ENCODE assay signal across 1 cellular context in genomic region chr11:74984070-74984469, GRCh38.
TF ChIP-seq lines count a peak whose summit lies in the region.

No MANE protein-coding gene starts in this region.

TF ChIP-seq in HepG2, 621 proteins besides CTCF, POLR2A, EP300 and RAD21 (continues in another document):
- no peak for TF ChIP-seq MED13 (CRISPR knock-in tag; IDR thresholded peaks at IDR 0.05)
- TF ChIP-seq GATAD2A (CRISPR knock-in tag; IDR thresholded peaks at IDR 0.05): 0 out of 2 replicates have a peak, but pooled peaks have one; percentile 37
- TF ChIP-seq KMT2A (CRISPR knock-in tag; IDR thresholded peaks at IDR 0.05): no peak
- TF ChIP-seq TIGD3 (CRISPR knock-in tag; IDR thresholded peaks at IDR 0.05; ENCODE audit: borderline replicate concordance): no peak
- TF ChIP-seq FOXP4 (CRISPR knock-in tag; IDR thresholded peaks at IDR 0.05): 0 out of 2 replicates have a peak, but pooled peaks have one; percentile 18
- no peak for TF ChIP-seq SOX6 (IDR thresholded peaks at IDR 0.05)
- peak; percentile 31; the same call in 1 of the 2 replicates for TF ChIP-seq SOX6 (CRISPR knock-in tag; IDR thresholded peaks at IDR 0.05)
- no peak for TF ChIP-seq HNRNPH1 (optimal IDR thresholded peaks at IDR 0.05; ENCODE audit: low read depth, low read length)
- no peak for TF ChIP-seq SOX13 (IDR thresholded peaks at IDR 0.05)
- TF ChIP-seq SOX13 (CRISPR knock-in tag; conservative IDR thresholded peaks at IDR 0.05 in 1 of 2, IDR thresholded peaks at IDR 0.05 in 1 of 2): peak in 1 of 2 experiments; percentile 38; a peak in 1 of 4 replicates
- TF ChIP-seq KIAA2018 (CRISPR knock-in tag; IDR thresholded peaks at IDR 0.05; ENCODE audit: borderline replicate concordance): no peak
- TF ChIP-seq CCDC6 (CRISPR knock-in tag; IDR thresholded peaks at IDR 0.05): no peak
- no peak for TF ChIP-seq ZMYM4 (CRISPR knock-in tag; IDR thresholded peaks at IDR 0.05)
- TF ChIP-seq BCL6 (CRISPR knock-in tag; IDR thresholded peaks at IDR 0.05): peak; percentile 51
- no peak for TF ChIP-seq HHEX (CRISPR knock-in tag; IDR thresholded peaks at IDR 0.05)
- peak; percentile 42; the same call in 1 of the 2 replicates for TF ChIP-seq PPARG (CRISPR knock-in tag; conservative IDR thresholded peaks at IDR 0.05)
- TF ChIP-seq ZNF776 (CRISPR knock-in tag; IDR thresholded peaks at IDR 0.05): no peak
- TF ChIP-seq TCF7 (IDR thresholded peaks at IDR 0.05; ENCODE audit: low read depth): no peak
- no peak for TF ChIP-seq DR1 (CRISPR knock-in tag; IDR thresholded peaks at IDR 0.05)
- TF ChIP-seq ZNF317 (CRISPR knock-in tag; IDR thresholded peaks at IDR 0.05): no peak
- TF ChIP-seq HMG20A (CRISPR knock-in tag; IDR thresholded peaks at IDR 0.05; ENCODE audit: borderline replicate concordance): no peak
- TF ChIP-seq YY1 (IDR thresholded peaks at IDR 0.05; ENCODE audit: insufficient read depth, insufficient replicate concordance, low read depth, low read length): no peak
- no peak for TF ChIP-seq FOXJ3 (CRISPR knock-in tag; IDR thresholded peaks at IDR 0.05; ENCODE audit: borderline replicate concordance)
- no peak for TF ChIP-seq SOX5 (CRISPR knock-in tag; IDR thresholded peaks at IDR 0.05; ENCODE audit: borderline replicate concordance)
- no peak for TF ChIP-seq DRAP1 (CRISPR knock-in tag; IDR thresholded peaks at IDR 0.05)
- TF ChIP-seq ONECUT2 (CRISPR knock-in tag; IDR thresholded peaks at IDR 0.05): no peak
- TF ChIP-seq THAP7 (CRISPR knock-in tag; IDR thresholded peaks at IDR 0.05): no peak
- no peak for TF ChIP-seq BATF2 (CRISPR knock-in tag; IDR thresholded peaks at IDR 0.05)
- TF ChIP-seq TGIF2 (CRISPR knock-in tag; IDR thresholded peaks at IDR 0.05): no peak
- TF ChIP-seq FOXP1 (IDR thresholded peaks at IDR 0.05): no peak
- TF ChIP-seq FOXP1 (CRISPR knock-in tag; IDR thresholded peaks at IDR 0.05): 0 out of 2 replicates have a peak, but pooled peaks have one; percentile 16
- TF ChIP-seq ATF4 (CRISPR knock-in tag; IDR thresholded peaks at IDR 0.05): no peak
- TF ChIP-seq ZNF280B (CRISPR knock-in tag; IDR thresholded peaks at IDR 0.05; ENCODE audit: borderline replicate concordance): no peak
- TF ChIP-seq TFDP2 (CRISPR knock-in tag; IDR thresholded peaks at IDR 0.05): no peak
- no peak for TF ChIP-seq ZNF607 (CRISPR knock-in tag; IDR thresholded peaks at IDR 0.05; ENCODE audit: borderline replicate concordance)
- 0 out of 2 replicates have a peak, but pooled peaks have one; percentile 45 for TF ChIP-seq ARID5B (CRISPR knock-in tag; IDR thresholded peaks at IDR 0.05)
- no peak for TF ChIP-seq EHMT2 (IDR thresholded peaks at IDR 0.05; ENCODE audit: borderline replicate concordance, low read depth, low read length)
- no peak for TF ChIP-seq ZNF747 (CRISPR knock-in tag; IDR thresholded peaks at IDR 0.05; ENCODE audit: borderline replicate concordance)
- TF ChIP-seq MEIS1 (CRISPR knock-in tag; IDR thresholded peaks at IDR 0.05; ENCODE audit: borderline replicate concordance): no peak
- peak; percentile 24; the same call in 1 of the 2 replicates for TF ChIP-seq HNF4A (CRISPR knock-in tag; IDR thresholded peaks at IDR 0.05)
